ENCODE assay signal across 28 cellular contexts in the genomic region with DNA sequence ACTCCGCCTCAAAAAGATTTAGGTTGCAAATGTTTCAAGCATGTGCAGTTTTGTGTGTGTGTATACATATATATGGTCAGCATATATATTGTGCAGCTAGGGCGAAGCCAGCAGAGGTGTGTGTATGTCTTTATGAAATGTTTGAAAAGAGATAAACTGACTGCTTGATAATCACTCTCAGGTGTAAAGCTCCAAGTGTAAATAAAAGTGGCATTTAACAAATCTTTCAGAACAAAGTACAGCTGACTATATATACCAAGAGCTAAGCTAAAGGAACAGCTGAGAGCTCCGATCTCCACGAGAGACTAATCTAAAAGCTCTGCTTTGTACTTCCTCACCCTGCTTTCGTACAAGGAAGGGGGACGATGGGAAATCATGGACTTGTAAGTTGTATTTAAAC. TPM values are rescaled to one million over a fixed set of nuclear protein-coding genes. Genes with fewer than 3 reads are reported as not detected.
"Had no signal": no experiment of that assay in that cellular context is flagged by ENCODE, and none has a peak within 500 bp of the region (broad histone marks: within the 10 kb centered on the region; RNA-seq: fewer than 3 reads in every experiment).

No MANE protein-coding gene starts in this region.

- H3K27ac Mint-ChIP-seq: activated CD8-positive, alpha-beta T cell treated with anti-CD3 and anti-CD28 coated beads, Interleukin-2, amount 10 ng/mL, durations not matched to agents 7 days and 5 days; activated naive CD4-positive, alpha-beta T cell treated with anti-CD3 and anti-CD28 coated beads for 36 hours; activated naive CD8-positive, alpha-beta T cell; activated T-helper 1 cell treated with anti-CD3 and anti-CD28 coated beads, Interleukin-12 subunit alpha, Interleukin-12 subunit beta, Interleukin-2, Interleukin-4 antibody, amounts not matched to agents 30 ng/mL and 10 ng/mL and 1 ng/mL, durations not matched to agents 14 hours and 24 hours and 36 hours had no signal

- H3K9ac ChIP-seq: SK-N-SH had no signal

- H3K27ac ChIP-seq: brain microvascular endothelial cell, cardiac muscle cell, VCaP had no signal

- H3K4me3 Mint-ChIP-seq: activated CD8-positive, alpha-beta T cell treated with anti-CD3 and anti-CD28 coated beads, Interleukin-2, amount 10 ng/mL, durations not matched to agents 7 days and 5 days; activated naive CD4-positive, alpha-beta T cell treated with anti-CD3 and anti-CD28 coated beads for 36 hours; activated naive CD8-positive, alpha-beta T cell; activated T-helper 1 cell treated with anti-CD3 and anti-CD28 coated beads, Interleukin-12 subunit alpha, Interleukin-12 subunit beta, Interleukin-2, Interleukin-4 antibody, amounts not matched to agents 30 ng/mL and 10 ng/mL and 1 ng/mL, durations not matched to agents 14 hours and 24 hours and 36 hours had no signal

- DNase-seq: activated CD4-positive, alpha-beta T cell treated with anti-CD3 and anti-CD28 coated beads, Interleukin-2, amount 50 U/mL, for 1 hour; activated CD4-positive, CD25-positive, alpha-beta regulatory T cell; activated CD8-positive, alpha-beta memory T cell treated with anti-CD3 and anti-CD28 coated beads, Interleukin-2, amount 50 U/mL, for 48 hours; activated CD8-positive, alpha-beta T cell treated with anti-CD3 and anti-CD28 coated beads, Interleukin-2, amount 10 ng/mL, durations not matched to agents 7 days and 5 days; activated effector memory CD4-positive, alpha-beta T cell treated with Interleukin-2 at 50 U/mL for 16 hours; activated naive CD4-positive, alpha-beta T cell treated with anti-CD3 and anti-CD28 coated beads for 36 hours; activated T-cell treated with anti-CD3 and anti-CD28 coated beads, Interleukin-2, amount 50 U/mL, for 1 hour; brain microvascular endothelial cell; Kasumi-1; NCI-H1092 treated with DMSO at 0.1 percent for 48 hours; NCI-H1417 treated with DMSO at 0.1 percent for 48 hours; NCI-H1694 treated with DMSO at 0.1 percent for 48 hours; NCI-H2029 treated with DMSO at 0.1 percent for 48 hours; NCI-H345; NCI-H510A; NCI-H526 treated with DMSO at 0.1 percent for 48 hours; NK-92 treated with Interleukin-12 subunit alpha and Interleukin-12 subunit beta, amount 100 ng/mL, for 24 hours; OCI-M1; RPMI8226; SK-N-SH; T-helper 1 cell had no signal

- H3K9me3 ChIP-seq: SK-N-SH had no signal

- H3K27me3 Mint-ChIP-seq: activated naive CD8-positive, alpha-beta T cell had no signal

- H3K4me2 ChIP-seq: SK-N-SH had no signal

- H3K4me3 ChIP-seq: cardiac muscle cell, K562 had no signal

- H3K27me3 ChIP-seq: brain microvascular endothelial cell, cardiac muscle cell had no signal

- ATAC-seq: activated CD8-positive, alpha-beta T cell treated with anti-CD3 and anti-CD28 coated beads, Interleukin-2, amount 10 ng/mL, durations not matched to agents 7 days and 5 days; K562; Panc1; Right ventricle myocardium inferior had no signal

- H3K9me3 Mint-ChIP-seq: activated naive CD4-positive, alpha-beta T cell treated with anti-CD3 and anti-CD28 coated beads for 36 hours; activated T-helper 1 cell treated with anti-CD3 and anti-CD28 coated beads, Interleukin-12 subunit alpha, Interleukin-12 subunit beta, Interleukin-2, Interleukin-4 antibody, amounts not matched to agents 30 ng/mL and 10 ng/mL and 1 ng/mL, durations not matched to agents 14 hours and 24 hours and 36 hours had no signal

- FAIRE-seq: K562 had no signal

RNA-seq across cellular contexts. Expression of gene LTK, which starts 31.6 kb away (rescaled TPM):
- total RNA-seq: activated naive CD4-positive, alpha-beta T cell treated with anti-CD3 and anti-CD28 coated beads for 36 hours had no signal
